In the genomic region with DNA sequence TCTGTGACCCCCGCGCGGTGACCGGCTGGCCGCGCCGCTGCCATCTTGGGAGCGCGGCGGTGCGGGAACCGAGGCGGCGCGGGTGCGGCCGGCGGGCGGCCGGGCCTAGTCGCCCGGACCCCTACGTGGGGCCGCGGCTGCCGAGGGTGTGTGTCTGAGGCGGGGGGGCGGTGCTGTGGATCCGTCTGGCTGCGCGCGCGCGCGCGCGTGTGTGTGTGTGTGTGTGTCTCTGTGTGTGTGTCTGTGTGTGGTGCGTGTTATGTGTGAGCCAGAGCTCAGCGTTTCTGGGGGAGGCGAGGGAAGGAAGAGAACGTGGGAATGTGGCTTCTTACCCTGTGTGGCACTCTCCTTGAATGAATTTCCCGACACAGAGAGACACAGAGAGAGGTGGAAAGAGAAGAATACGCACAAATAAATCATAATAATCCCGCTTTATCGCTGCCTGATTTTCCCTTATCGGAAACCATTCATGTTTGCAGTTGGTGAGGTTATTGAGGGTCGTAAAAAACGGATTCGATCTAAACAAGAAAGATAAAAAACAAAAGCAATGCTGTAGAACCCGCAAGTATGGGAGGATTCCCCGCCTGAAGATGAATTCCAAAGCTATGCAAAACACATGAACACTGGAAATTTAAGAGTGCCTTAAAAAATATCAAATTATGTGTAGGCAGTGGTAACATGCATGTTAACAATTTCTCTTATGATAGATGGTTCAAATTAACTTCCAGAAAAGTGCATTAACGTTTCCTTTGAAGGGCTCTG, we compare ENCODE assay signal across 12 cellular contexts. TPM values are rescaled to one million over a fixed set of nuclear protein-coding genes. Genes with fewer than 3 reads are reported as not detected.
DNase-seq lines count a peak whose midpoint lies in the region; ATAC-seq and TF ChIP-seq lines count a peak whose summit lies in the region.
"Had no signal": no experiment of that assay in that cellular context is flagged by ENCODE, and none has a peak within 500 bp of the region (broad histone marks: within the 10 kb centered on the region; RNA-seq: fewer than 3 reads in every experiment).

No MANE protein-coding gene starts in this region.

- H2BK15ac ChIP-seq in mesenchymal stem cell (ENCODE audit: low read depth, poor library complexity, severe bottlenecking), result peak overlapping the region; percentile 95

- H2BK120ac ChIP-seq in mesenchymal stem cell (ENCODE audit: low read depth, low read length), result peak overlapping the region; percentile 11

- no peak overlapping the region for H2AK5ac ChIP-seq in mesenchymal stem cell (ENCODE audit: low read length, severe bottlenecking)

- peak overlapping the region in 1 of 2 experiments; percentile 84 for H2BK12ac ChIP-seq in mesenchymal stem cell (ENCODE audit: low read length in 2 of 2)

- no peak for TF ChIP-seq CTCF in HEK293 (tag by site-specific recombination; IDR thresholded peaks at IDR 0.05)
- no peak for TF ChIP-seq CTCF in coronary artery (IDR thresholded peaks at IDR 0.05)
- TF ChIP-seq CTCF in foreskin fibroblast (IDR thresholded peaks at IDR 0.05; ENCODE audit: low read depth, low read length), result no peak

- peak overlapping the region; percentile 3 to 72 for H3K4ac ChIP-seq in mesenchymal stem cell (ENCODE audit: low read depth in 1 of 2, low read length in 2 of 2)

- 34% methylated on average over 48 of the region's 52 CpGs for WGBS in mesenchymal stem cell

- H2AFZ ChIP-seq in ACC112 (ENCODE audit: low read length, unreplicated experiment), result no peak overlapping the region
- no peak overlapping the region for H2AFZ ChIP-seq in mesenchymal stem cell (ENCODE audit: low read depth, low read length)

- peak overlapping the region in 1 of 2 experiments; percentile 43 for H3K23ac ChIP-seq in mesenchymal stem cell (ENCODE audit: low read length in 2 of 2)

- POLR2A ChIA-PET in HEK293 (lab: Yijun Ruan, JAX), result no interaction called here

- peak overlapping the region; percentile 76 for H4K8ac ChIP-seq in mesenchymal stem cell (ENCODE audit: low read length)

- H3K4me2 ChIP-seq in mesenchymal stem cell (ENCODE audit: low read length, poor library complexity, severe bottlenecking), result peak overlapping the region; percentile 47

- H3K4me1 ChIP-seq in ACC112 (ENCODE audit: control insufficient read depth, insufficient read depth, low read length, unreplicated experiment) (peaks cover 34% of the 10 kb centered on the region), HEK293 (ENCODE audit: control insufficient read depth, insufficient read depth, low read length) (peaks cover 27% of the 10 kb centered on the region), mesenchymal stem cell (ENCODE audit: control insufficient read depth, insufficient read depth, low read depth, low read length) (peaks cover 17% of the 10 kb centered on the region)

- peak overlapping the region; percentile 2 for H3K27ac ChIP-seq in ACC112 (ENCODE audit: low read depth, low read length)
- no peak overlapping the region for H3K27ac ChIP-seq in HEK293 (ENCODE audit: extremely low read depth, low read depth, low read length)
- no peak overlapping the region for H3K27ac ChIP-seq in coronary artery
- no peak overlapping the region for H3K27ac ChIP-seq in mesenchymal stem cell (ENCODE audit: low read length, poor library complexity, severe bottlenecking)
- H3K27ac ChIP-seq: transverse colon had no signal

- H3K79me1 ChIP-seq in mesenchymal stem cell (replicated peaks; ENCODE audit: low read length, poor library complexity, severe bottlenecking), result no peaks in the 10 kb centered on the region

- H3K36me3 ChIP-seq in ACC112 (ENCODE audit: insufficient read depth, low read length) (peaks cover 19% of the 10 kb centered on the region), HEK293 (ENCODE audit: control insufficient read depth in 2 of 2, insufficient read depth in 1 of 2, low read length in 2 of 2) (peaks cover 21 to 57% of the 10 kb centered on the region in 2 experiments), mesenchymal stem cell (ENCODE audit: control insufficient read depth in 1 of 2, insufficient read depth in 2 of 2, low read depth in 1 of 2, low read length in 2 of 2) (peaks cover 2 to 8% of the 10 kb centered on the region in 2 experiments)
- H3K36me3 ChIP-seq: transverse colon had no signal

- peak overlapping the region in 1 of 2 experiments; percentile 96 for H3K14ac ChIP-seq in mesenchymal stem cell (ENCODE audit: low read length in 2 of 2)

- peak overlapping the region; percentile 73 to 99 for H3K18ac ChIP-seq in mesenchymal stem cell (ENCODE audit: low read depth in 1 of 2, low read length in 2 of 2)

- H2BK5ac ChIP-seq in mesenchymal stem cell (ENCODE audit: low read depth, low read length, poor library complexity, severe bottlenecking), result no peak overlapping the region

- H3K79me2 ChIP-seq in ACC112 (ENCODE audit: control insufficient read depth, insufficient read depth, low read length, unreplicated experiment), result peaks cover 85% of the 10 kb centered on the region

- peak overlapping the region; percentile 85 for H4K91ac ChIP-seq in mesenchymal stem cell (ENCODE audit: low read length)

- no peak overlapping the region for H3K9ac ChIP-seq in mesenchymal stem cell (ENCODE audit: low read length)

- CTCF ChIA-PET in HEK293 (lab: Yijun Ruan, JAX), result no interaction called here

- H3K4me3 ChIP-seq in ACC112 (ENCODE audit: low read depth, low read length), result peak overlapping the region; percentile 84
- H3K4me3 ChIP-seq in HEK293 (ENCODE audit: low read depth, low read length), result no peak overlapping the region
- peak overlapping the region; percentile 38 for H3K4me3 ChIP-seq in coronary artery
- H3K4me3 ChIP-seq in mesenchymal stem cell (ENCODE audit: insufficient read depth in 1 of 2, low read depth in 1 of 2, low read length in 2 of 2), result peak overlapping the region in 1 of 2 experiments; percentile 45
- peak overlapping the region in 1 of 2 donors; percentile 29 for H3K4me3 ChIP-seq in foreskin fibroblast (ENCODE audit: low read depth in 1 of 2, low read length in 2 of 2)
- H3K4me3 ChIP-seq: transverse colon had no signal

- ATAC-seq in HG02623 (IDR thresholded peaks at IDR 0.05; ENCODE audit: unreplicated experiment) (no peak), GM21723 (IDR thresholded peaks at IDR 0.05; ENCODE audit: unreplicated experiment) (no peak)
- ATAC-seq: left cardiac atrium had no signal

- no peak for DNase-seq in coronary artery (ENCODE audit: low spot score)
- DNase-seq in mesenchymal stem cell, result peak; percentile 46
- no peak for DNase-seq in stimulated activated CD4-positive, alpha-beta T cell treated with anti-CD3 and anti-CD28 coated beads, Interleukin-2, amount 100 ng/mL, for 48 hours
- DNase-seq in foreskin fibroblast, result no peak
- DNase-seq: cortex of kidney, left cardiac atrium, NCI-H1417 treated with DMSO at 0.1 percent for 48 hours, transverse colon had no signal

- H3K9me3 ChIP-seq in HEK293 (ENCODE audit: control insufficient read depth, insufficient read depth, low read depth, low read length) (no peaks in the 10 kb centered on the region), mesenchymal stem cell (ENCODE audit: control insufficient read depth, low read length) (no peaks in the 10 kb centered on the region)
- H3K9me3 ChIP-seq: transverse colon had no signal

- H3K27me3 ChIP-seq in ACC112 (ENCODE audit: insufficient read depth, low read length), result no peaks in the 10 kb centered on the region
- H3K27me3 ChIP-seq in mesenchymal stem cell (ENCODE audit: control insufficient read depth in 1 of 2, insufficient read depth in 1 of 2, low read length in 2 of 2), result peaks cover 0 to 29% of the 10 kb centered on the region in 2 experiments

TF ChIP-seq in HEK293, 187 proteins besides CTCF, POLR2A, EP300 and RAD21:
- TF ChIP-seq OVOL3 (tag by site-specific recombination; IDR thresholded peaks at IDR 0.05) (no peak), ZNF2 (tag by site-specific recombination; IDR thresholded peaks at IDR 0.05) (peak; percentile 29; the same call in 1 of the 2 replicates), ZNF830 (tag by site-specific recombination; IDR thresholded peaks at IDR 0.05; ENCODE audit: low read depth) (no peak), ZNF501 (tag by site-specific recombination; IDR thresholded peaks at IDR 0.05) (no peak), ZXDB (tag by site-specific recombination; IDR thresholded peaks at IDR 0.05) (no peak), MZF1 (tag by site-specific recombination; IDR thresholded peaks at IDR 0.05; ENCODE audit: borderline replicate concordance) (no peak), ZNF223 (tag by site-specific recombination; IDR thresholded peaks at IDR 0.05) (no peak)
TF ChIP-seq in HEK293: peak in this region for 1.

RNA-seq across cellular contexts. Expression of a gene that starts 5.7 kb away (rescaled TPM):
- polyA plus RNA-seq in mesenchymal stem cell (2013, experiment 1 of 2), result 206 TPM
- 191 TPM for polyA plus RNA-seq in mesenchymal stem cell (2013, experiment 2 of 2)

RNA-seq across cellular contexts. Expression of a gene that starts 7.7 kb away (rescaled TPM):
- 49.8 TPM for polyA plus RNA-seq in mesenchymal stem cell (2013, experiment 1 of 2)
- 50.1 TPM for polyA plus RNA-seq in mesenchymal stem cell (2013, experiment 2 of 2)
